Comparison of ENCODE assay signal across 1 cellular context in the genomic region with DNA sequence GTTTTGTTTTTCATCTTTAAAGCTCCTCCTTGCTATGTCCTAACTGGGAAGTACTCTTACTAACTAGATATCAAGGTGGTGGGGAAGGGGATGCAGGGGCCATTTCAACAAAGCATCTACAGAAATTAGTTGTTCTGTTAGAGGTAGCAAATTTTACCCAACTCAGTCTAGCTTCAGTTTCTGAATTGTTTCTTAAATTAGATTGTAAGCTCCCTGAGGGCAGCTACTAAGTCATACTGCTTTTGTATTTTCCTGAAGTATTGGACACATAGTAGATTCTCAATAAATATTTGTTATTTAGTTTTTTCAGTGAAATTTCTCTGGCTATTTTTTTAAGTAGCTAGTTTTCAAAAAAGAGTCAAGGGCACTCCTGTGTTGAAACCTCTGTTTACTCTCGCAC.
TF ChIP-seq lines count a peak whose summit lies in the region.

No MANE protein-coding gene starts in this region.

TF ChIP-seq in WTC11, 78 proteins besides CTCF, POLR2A, EP300 and RAD21 (continued from another document):
- TF ChIP-seq, protein P1, sequence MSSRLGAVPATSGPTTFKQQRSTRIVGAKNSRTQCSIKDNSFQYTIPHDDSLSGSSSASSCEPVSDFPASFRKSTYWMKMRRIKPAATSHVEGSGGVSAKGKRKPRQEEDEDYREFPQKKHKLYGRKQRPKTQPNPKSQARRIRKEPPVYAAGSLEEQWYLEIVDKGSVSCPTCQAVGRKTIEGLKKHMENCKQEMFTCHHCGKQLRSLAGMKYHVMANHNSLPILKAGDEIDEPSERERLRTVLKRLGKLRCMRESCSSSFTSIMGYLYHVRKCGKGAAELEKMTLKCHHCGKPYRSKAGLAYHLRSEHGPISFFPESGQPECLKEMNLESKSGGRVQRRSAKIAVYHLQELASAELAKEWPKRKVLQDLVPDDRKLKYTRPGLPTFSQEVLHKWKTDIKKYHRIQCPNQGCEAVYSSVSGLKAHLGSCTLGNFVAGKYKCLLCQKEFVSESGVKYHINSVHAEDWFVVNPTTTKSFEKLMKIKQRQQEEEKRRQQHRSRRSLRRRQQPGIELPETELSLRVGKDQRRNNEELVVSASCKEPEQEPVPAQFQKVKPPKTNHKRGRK (CRISPR knock-in tag; IDR thresholded peaks at IDR 0.05; ENCODE audit: borderline replicate concordance), result no peak
- TF ChIP-seq TP53 (CRISPR knock-in tag; IDR thresholded peaks at IDR 0.05) (no peak), ZNF121 (CRISPR knock-in tag; IDR thresholded peaks at IDR 0.05) (no peak), TEAD4 (CRISPR knock-in tag; IDR thresholded peaks at IDR 0.05) (no peak)
